In the genomic region with DNA sequence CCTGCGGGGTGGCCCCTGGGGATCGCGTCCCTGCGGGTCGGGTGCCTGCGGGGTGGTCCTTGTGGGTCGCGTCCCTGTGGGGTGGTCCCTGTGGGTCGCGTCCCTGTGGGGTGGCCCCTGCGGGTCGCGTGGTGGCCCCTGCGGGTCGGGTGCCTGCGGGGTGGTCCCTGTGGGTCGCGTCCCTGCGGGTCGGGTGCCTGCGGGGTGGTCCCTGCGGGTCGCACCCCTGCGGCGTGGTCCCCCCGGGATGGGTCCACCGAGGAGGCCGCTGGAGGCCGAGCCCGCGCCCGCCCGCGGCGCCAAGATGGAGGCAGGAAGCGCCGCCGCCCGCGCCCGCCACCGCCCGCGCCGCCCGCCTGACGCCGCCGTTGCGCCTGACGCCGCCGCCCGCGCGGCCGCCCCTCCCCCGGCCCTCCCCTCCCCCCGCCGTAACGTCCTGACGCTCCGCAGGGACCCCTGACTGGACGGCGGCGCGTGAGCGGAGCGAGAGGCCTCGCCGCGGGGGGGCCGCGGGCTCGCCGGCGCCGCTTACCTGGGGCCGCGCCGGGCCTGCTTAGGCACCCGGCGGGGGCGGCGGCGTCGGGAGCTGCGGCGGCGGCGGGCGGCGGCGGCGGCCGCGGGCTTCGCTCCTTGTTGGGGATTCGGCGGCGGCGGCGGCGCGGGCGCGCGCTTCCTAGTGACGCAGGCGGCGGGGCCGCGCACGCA, we compare ENCODE assay signal across 8 cellular contexts. TPM values are rescaled to one million over a fixed set of nuclear protein-coding genes. Genes with fewer than 3 reads are reported as not detected.
A peak's percentile ranks its signal among the peaks of the same experiment; 100 is the strongest.
DNase-seq lines count a peak whose midpoint lies in the region; ATAC-seq and TF ChIP-seq lines count a peak whose summit lies in the region.

A gene with protein sequence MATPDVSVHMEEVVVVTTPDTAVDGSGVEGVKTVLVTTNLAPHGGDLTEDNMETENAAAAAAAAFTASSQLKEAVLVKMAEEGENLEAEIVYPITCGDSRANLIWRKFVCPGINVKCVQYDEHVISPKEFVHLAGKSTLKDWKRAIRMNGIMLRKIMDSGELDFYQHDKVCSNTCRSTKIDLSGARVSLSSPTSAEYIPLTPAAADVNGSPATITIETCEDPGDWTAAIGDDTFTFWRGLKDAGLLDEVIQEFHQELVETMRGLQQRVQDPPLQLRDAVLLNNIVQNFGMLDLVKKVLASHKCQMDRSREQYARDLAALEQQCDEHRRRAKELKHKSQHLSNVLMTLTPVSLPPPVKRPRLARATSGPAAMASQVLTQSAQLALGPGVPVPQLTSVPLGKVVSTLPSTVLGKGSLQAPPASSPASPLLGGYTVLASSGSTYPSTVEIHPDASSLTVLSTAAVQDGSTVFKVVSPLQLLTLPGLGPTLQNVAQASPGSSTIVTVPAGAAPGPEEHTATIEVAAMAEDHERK (minus strand): TSS at position 678 of the 705 bp plus-strand sequence. CDS start 7,704 bp downstream, outside the sequence.

- H3K4me3 ChIP-seq in CD8-positive, alpha-beta memory T cell (ENCODE audit: low read length) = peak within 1 kb of the TSS; percentile 93
- peak within 1 kb of the TSS; percentile 83 for H3K4me3 ChIP-seq in neuron (ENCODE audit: low read length)
- peak within 1 kb of the TSS; percentile 78 to 100 (median 95) for H3K4me3 ChIP-seq in transverse colon

- WGBS in transverse colon (ENCODE audit: low coverage in 1 of 2), 2 donors = 3% methylated on average over 6 of the region's 114 CpGs; no CpG with 5 or more reads in 1 of the 2 donors

- no peaks in the 10 kb centered on the region for H3K9me3 ChIP-seq in CD8-positive, alpha-beta memory T cell (ENCODE audit: low read length)
- H3K9me3 ChIP-seq in neuron (ENCODE audit: low read length) (no peaks in the 10 kb centered on the region), transverse colon (no peaks in the 10 kb centered on the region)

- H3K36me3 Mint-ChIP-seq in CD8-positive, alpha-beta memory T cell = peaks cover 0 to 24% (median 8%) of the 10 kb centered on the region in 3 donors

- ATAC-seq in GM19397 (IDR thresholded peaks at IDR 0.05; ENCODE audit: unreplicated experiment) (peak; percentile 67), HG03565 (IDR thresholded peaks at IDR 0.05; ENCODE audit: unreplicated experiment) (peak; percentile 26), foreskin keratinocyte (peak; percentile 39)

- CTCF ChIA-PET in CD8-positive, alpha-beta memory T cell (lab: Charles Lee) = interaction anchor here (0.8 to 6.1 kb wide), 9 partner anchors 10 to 237 kb away, joined by 3 to 22 read pairs (median 4); a partner anchor contains a TSS

- no peaks in the 10 kb centered on the region for H3K9me3 Mint-ChIP-seq in CD8-positive, alpha-beta memory T cell

- in situ Hi-C loops in transverse colon (cut with MboI; ENCODE audit: low pct_ligation_motif_present in 1 of 4, low pct_unique_long_range_greater_than_20kb in 1 of 4, low sequenced_read_pairs in 3 of 4) = loop anchor here in 1 of 4 donors (25.0 kb wide), 1 partner anchor 89 kb away; a partner anchor contains a TSS

- peak within 1 kb of the TSS; percentile 84 to 97 (median 94) for H3K27ac Mint-ChIP-seq in CD8-positive, alpha-beta memory T cell

- peak in 3 of 5 donors; percentile 56 to 96 (median 65) for DNase-seq in CD8-positive, alpha-beta memory T cell
- DNase-seq in OCI-M1 (lab: John Stamatoyannopoulos, UW) (peak; percentile 87), foreskin keratinocyte (no peak), transverse colon (peak; percentile 76)
- peak; percentile 67 for DNase-seq in activated T-helper 9 cell treated with anti-CD3 and anti-CD28 coated beads, Interleukin-2, amount 50 U/mL, for 16 hours (ENCODE audit: low read depth)

- peak within 1 kb of the TSS; percentile 81 for H3K27ac ChIP-seq in CD8-positive, alpha-beta memory T cell (ENCODE audit: low read depth, low read length)
- H3K27ac ChIP-seq in foreskin keratinocyte (peak within 1 kb of the TSS; percentile 89), transverse colon (peak within 1 kb of the TSS; percentile 93 to 100 (median 98))

- POLR2A ChIA-PET in CD8-positive, alpha-beta memory T cell (lab: Charles Lee) = interaction anchor here (0.9 to 6.0 kb wide), 13 partner anchors 8 to 239 kb away, joined by 3 to 110 read pairs (median 5); a partner anchor contains a TSS

- H3K4me1 ChIP-seq in CD8-positive, alpha-beta memory T cell (ENCODE audit: insufficient read depth, low read length) = peaks cover 30% of the 10 kb centered on the region
- H3K4me1 ChIP-seq in foreskin keratinocyte (peaks cover 5% of the 10 kb centered on the region), neuron (ENCODE audit: insufficient read depth, low read length) (peaks cover 15% of the 10 kb centered on the region), transverse colon (peaks cover 8 to 27% (median 15%) of the 10 kb centered on the region in 4 donors)

- no peaks in the 10 kb centered on the region for H3K36me3 ChIP-seq in CD8-positive, alpha-beta memory T cell (ENCODE audit: insufficient read depth, low read length)
- H3K36me3 ChIP-seq in neuron (ENCODE audit: insufficient read depth, low read length) (peaks cover 2% of the 10 kb centered on the region), transverse colon (no peaks in the 10 kb centered on the region)

- H3K4me3 Mint-ChIP-seq in CD8-positive, alpha-beta memory T cell = peak within 1 kb of the TSS; percentile 90 to 98 (median 95)

- no peaks in the 10 kb centered on the region for H3K27me3 ChIP-seq in CD8-positive, alpha-beta memory T cell (ENCODE audit: insufficient read depth, low read length, poor library complexity, severe bottlenecking)
- no peaks in the 10 kb centered on the region for H3K27me3 ChIP-seq in foreskin keratinocyte
- no peaks in the 10 kb centered on the region for H3K27me3 ChIP-seq in neuron (ENCODE audit: insufficient read depth, low read length)
- H3K27me3 ChIP-seq in transverse colon = no peaks in the 10 kb centered on the region

- intact Hi-C loops in transverse colon (cut with DNase I; ENCODE audit: low total_unique reads) = no loop called here

- no peak for TF ChIP-seq EP300 in transverse colon (IDR thresholded peaks at IDR 0.05; ENCODE audit: low read depth)

- peak; percentile 23 for TF ChIP-seq POLR2A in transverse colon (IDR thresholded peaks at IDR 0.05)

- H3K27me3 Mint-ChIP-seq in CD8-positive, alpha-beta memory T cell = no peaks in the 10 kb centered on the region

- H2AFZ ChIP-seq in neuron (ENCODE audit: low read depth, low read length) = peak within 1 kb of the TSS; percentile 50

- TF ChIP-seq CTCF in foreskin keratinocyte (conservative IDR thresholded peaks at IDR 0.05) (no peak), transverse colon (IDR thresholded peaks at IDR 0.05) (no peak)

- H3K4me1 Mint-ChIP-seq in CD8-positive, alpha-beta memory T cell = peaks cover 35 to 50% (median 37%) of the 10 kb centered on the region in 3 donors

RNA-seq across cellular contexts. Expression of the gene that starts here (rescaled TPM):
- 10 to 100 TPM; 14.3 to 15.5 TPM for total RNA-seq in CD8-positive, alpha-beta memory T cell
- polyA plus RNA-seq in CD8-positive, alpha-beta memory T cell = 14.8 TPM
- total RNA-seq in foreskin keratinocyte (10.3 and 11.2 TPM in 2 replicates), transverse colon (10 to 100 TPM in 3 of 4 donors, 1 to 10 TPM in 1; 9.0 to 20.3 (median 13.5) TPM)
- 6.9 and 7.2 TPM in 2 replicates for polyA plus RNA-seq in foreskin keratinocyte

Comparison
In these comparisons a context has a peak if more than half of its experiments do, and no peak if none do; other contexts are left out.
1. DNase-seq: peak in CD8-positive, alpha-beta memory T cell (3 of 5), OCI-M1 (single experiment), activated T-helper 9 cell treated with anti-CD3 and anti-CD28 coated beads, Interleukin-2, amount 50 U/mL, for 16 hours (single experiment) and transverse colon (single experiment); none in foreskin keratinocyte (0 of 2).
2. Peak in every context shown above with its lines, with median percentiles within 50 percentile points of each other: H3K27ac ChIP-seq, H3K4me3 ChIP-seq and ATAC-seq.